8 cellular contexts compared by ENCODE assay signal in the genomic region with DNA sequence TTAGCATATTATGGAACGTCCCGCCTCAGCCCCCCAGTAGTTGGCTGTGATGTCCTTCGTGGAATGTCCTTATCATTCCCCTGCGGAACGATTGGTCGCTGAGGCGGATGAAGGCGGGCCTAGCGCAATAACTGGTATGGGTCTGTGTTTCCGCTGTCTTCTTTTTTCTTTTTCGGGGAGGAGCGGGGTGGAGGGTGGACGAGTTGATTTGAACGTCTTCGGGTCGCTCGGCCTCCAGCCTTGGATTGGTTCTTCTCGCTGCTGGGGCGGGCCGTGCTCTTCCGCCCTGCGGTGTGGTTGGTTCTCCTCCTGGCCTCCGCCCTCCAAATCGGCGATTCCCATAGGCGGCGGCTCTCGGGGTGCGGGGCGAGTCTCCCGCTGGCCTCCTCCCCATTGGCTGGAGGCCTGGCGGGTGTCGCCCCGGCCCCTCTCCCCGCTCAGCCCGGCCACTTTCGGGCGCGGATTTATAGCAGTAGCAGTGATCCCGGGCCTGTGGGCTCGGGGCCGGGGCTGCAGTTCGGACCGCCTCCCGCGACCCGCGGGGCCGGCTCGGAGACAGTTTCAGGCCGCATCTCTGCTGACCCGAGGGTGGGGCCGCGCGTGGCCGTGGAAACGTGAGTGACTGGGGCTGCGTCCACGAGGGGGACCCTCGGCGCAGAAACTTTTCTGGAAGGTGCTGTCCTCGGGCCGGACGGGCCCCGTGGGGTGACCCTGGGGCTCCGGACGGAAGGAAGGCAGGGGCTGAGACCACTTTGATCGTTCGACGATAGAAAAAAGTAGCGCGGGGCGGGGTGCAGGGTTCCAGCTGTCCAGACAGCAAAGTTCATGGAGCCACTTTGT.
DNase-seq lines count a peak whose midpoint lies in the region; ATAC-seq lines count a peak whose summit lies in the region.

No MANE protein-coding gene starts in this region.

- ATAC-seq in GM19043 (IDR thresholded peaks at IDR 0.05; ENCODE audit: low read depth, unreplicated experiment) (peak; percentile 54), HG03378 (IDR thresholded peaks at IDR 0.05; ENCODE audit: unreplicated experiment) (peak; percentile 64)

- DNase-seq in AML-193 (lab: John Stamatoyannopoulos, UW) = peak; percentile 100
- peak; percentile 77 to 95 for DNase-seq in NCI-H446 (lab: John Stamatoyannopoulos, UW)
- DNase-seq in activated CD4-positive, CD25-positive, alpha-beta regulatory T cell treated with anti-CD3 and anti-CD28 coated beads, Interleukin-2, amount 50 U/mL, for 72 hours = peak; percentile 92
- DNase-seq in cerebellar nuclear complex (lab: John Stamatoyannopoulos, UW) = peak; percentile 99
- DNase-seq in islet precursor cell = peak; percentile 100
- peak; percentile 92 for DNase-seq in stimulated activated CD4-positive, alpha-beta T cell treated with anti-CD3 and anti-CD28 coated beads, Interleukin-12 subunit alpha, Interleukin-12 subunit beta, amount 100 ng/mL, for 4 hours

Comparison
In these comparisons a context has a peak if more than half of its experiments do, and no peak if none do; other contexts are left out.
1. Peak in every context shown above with its lines: DNase-seq and ATAC-seq.